Comparison of ENCODE assay signal across 1 cellular context in the genomic region with DNA sequence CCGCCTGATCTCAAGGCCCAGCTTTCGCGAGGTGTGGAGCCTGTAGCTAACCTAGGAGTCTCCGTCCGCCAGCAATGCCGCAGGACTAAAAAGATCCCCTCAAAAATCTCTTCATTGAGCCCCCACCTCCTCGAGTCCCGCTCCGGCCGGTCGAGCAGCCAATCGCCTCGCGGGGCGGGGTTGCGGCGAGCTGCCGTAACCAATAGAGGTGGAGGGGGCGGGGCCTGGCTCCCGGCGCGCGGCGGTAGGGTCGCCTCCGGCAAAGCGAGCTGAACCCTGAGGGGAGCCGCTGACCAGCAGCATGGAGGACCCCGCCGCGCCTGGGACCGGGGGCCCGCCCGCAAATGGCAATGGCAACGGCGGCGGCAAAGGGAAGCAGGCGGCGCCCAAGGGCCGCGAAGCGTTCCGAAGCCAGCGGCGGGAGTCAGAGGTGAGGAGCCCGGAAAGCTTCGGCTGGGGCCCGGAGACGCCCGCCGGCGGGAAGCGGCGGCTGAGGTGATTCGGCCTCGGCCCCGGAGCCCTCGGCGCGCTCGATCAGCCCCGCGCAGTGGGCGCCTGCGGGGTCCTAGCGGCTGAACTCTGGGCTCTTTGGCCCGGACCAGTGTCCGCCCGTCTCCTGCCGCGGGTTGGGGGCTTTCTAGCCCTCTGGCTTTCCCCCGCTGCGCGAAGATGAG.
A peak's percentile ranks its signal among the peaks of the same experiment; 100 is the strongest.
TF ChIP-seq lines count a peak whose summit lies in the region.

TSS of gene STRIP2 (plus strand) at position 261 of the 674 bp plus-strand sequence. CDS start at position 302, 41 bp downstream.

TF ChIP-seq in K562, 482 proteins besides CTCF, POLR2A, EP300 and RAD21 (continued from another document and continues in another):
- TF ChIP-seq, protein P1, sequence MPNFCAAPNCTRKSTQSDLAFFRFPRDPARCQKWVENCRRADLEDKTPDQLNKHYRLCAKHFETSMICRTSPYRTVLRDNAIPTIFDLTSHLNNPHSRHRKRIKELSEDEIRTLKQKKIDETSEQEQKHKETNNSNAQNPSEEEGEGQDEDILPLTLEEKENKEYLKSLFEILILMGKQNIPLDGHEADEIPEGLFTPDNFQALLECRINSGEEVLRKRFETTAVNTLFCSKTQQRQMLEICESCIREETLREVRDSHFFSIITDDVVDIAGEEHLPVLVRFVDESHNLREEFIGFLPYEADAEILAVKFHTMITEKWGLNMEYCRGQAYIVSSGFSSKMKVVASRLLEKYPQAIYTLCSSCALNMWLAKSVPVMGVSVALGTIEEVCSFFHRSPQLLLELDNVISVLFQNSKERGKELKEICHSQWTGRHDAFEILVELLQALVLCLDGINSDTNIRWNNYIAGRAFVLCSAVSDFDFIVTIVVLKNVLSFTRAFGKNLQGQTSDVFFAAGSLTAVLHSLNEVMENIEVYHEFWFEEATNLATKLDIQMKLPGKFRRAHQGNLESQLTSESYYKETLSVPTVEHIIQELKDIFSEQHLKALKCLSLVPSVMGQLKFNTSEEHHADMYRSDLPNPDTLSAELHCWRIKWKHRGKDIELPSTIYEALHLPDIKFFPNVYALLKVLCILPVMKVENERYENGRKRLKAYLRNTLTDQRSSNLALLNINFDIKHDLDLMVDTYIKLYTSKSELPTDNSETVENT (CRISPR knock-in tag; IDR thresholded peaks at IDR 0.05) = peak; percentile 91; the same call in 1 of the 2 replicates
- no peak for TF ChIP-seq ZBED1 (IDR thresholded peaks at IDR 0.05)
- TF ChIP-seq ARID2 (IDR thresholded peaks at IDR 0.05) = no peak
- TF ChIP-seq, protein P2, sequence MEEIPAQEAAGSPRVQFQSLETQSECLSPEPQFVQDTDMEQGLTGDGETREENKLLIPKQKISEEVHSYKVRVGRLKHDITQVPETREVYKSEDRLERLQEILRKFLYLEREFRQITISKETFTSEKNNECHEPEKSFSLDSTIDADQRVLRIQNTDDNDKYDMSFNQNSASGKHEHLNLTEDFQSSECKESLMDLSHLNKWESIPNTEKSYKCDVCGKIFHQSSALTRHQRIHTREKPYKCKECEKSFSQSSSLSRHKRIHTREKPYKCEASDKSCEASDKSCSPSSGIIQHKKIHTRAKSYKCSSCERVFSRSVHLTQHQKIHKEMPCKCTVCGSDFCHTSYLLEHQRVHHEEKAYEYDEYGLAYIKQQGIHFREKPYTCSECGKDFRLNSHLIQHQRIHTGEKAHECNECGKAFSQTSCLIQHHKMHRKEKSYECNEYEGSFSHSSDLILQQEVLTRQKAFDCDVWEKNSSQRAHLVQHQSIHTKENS (CRISPR knock-in tag; IDR thresholded peaks at IDR 0.05) = no peak
- TF ChIP-seq GABPB1 (CRISPR knock-in tag; IDR thresholded peaks at IDR 0.05) = peak; percentile 70
- TF ChIP-seq PHF21A (IDR thresholded peaks at IDR 0.05; ENCODE audit: borderline replicate concordance, low read depth) = peak; percentile 95
- no peak for TF ChIP-seq CBFA2T2 (conservative IDR thresholded peaks at IDR 0.05)
- TF ChIP-seq JUND (IDR thresholded peaks at IDR 0.05; ENCODE audit: borderline replicate concordance, low read depth, low read length) = no peak
- TF ChIP-seq JUND (tag; IDR thresholded peaks at IDR 0.05; ENCODE audit: borderline replicate concordance, low read depth, low read length) = no peak
- TF ChIP-seq EHMT2 (IDR thresholded peaks at IDR 0.05) = no peak
- TF ChIP-seq ZNF79 (CRISPR knock-in tag; IDR thresholded peaks at IDR 0.05; ENCODE audit: low read depth) = no peak
- TF ChIP-seq, protein P3, sequence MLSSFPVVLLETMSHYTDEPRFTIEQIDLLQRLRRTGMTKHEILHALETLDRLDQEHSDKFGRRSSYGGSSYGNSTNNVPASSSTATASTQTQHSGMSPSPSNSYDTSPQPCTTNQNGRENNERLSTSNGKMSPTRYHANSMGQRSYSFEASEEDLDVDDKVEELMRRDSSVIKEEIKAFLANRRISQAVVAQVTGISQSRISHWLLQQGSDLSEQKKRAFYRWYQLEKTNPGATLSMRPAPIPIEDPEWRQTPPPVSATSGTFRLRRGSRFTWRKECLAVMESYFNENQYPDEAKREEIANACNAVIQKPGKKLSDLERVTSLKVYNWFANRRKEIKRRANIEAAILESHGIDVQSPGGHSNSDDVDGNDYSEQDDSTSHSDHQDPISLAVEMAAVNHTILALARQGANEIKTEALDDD (IDR thresholded peaks at IDR 0.05) = peak; percentile 12; the same call in 1 of the 2 replicates
- TF ChIP-seq SMAD3 (CRISPR knock-in tag; conservative IDR thresholded peaks at IDR 0.05) = 0 out of 2 replicates have a peak, but pooled peaks have one; percentile 54
- no peak for TF ChIP-seq MEIS2 (IDR thresholded peaks at IDR 0.05; ENCODE audit: partially characterized antibody)
- no peak for TF ChIP-seq RBM15 (IDR thresholded peaks at IDR 0.05; ENCODE audit: insufficient read depth, low read length)
- peak; percentile 67; the same call in 1 of the 2 replicates for TF ChIP-seq ZBTB1 (CRISPR knock-in tag; IDR thresholded peaks at IDR 0.05; ENCODE audit: borderline replicate concordance, low read depth)
- TF ChIP-seq, protein P4, sequence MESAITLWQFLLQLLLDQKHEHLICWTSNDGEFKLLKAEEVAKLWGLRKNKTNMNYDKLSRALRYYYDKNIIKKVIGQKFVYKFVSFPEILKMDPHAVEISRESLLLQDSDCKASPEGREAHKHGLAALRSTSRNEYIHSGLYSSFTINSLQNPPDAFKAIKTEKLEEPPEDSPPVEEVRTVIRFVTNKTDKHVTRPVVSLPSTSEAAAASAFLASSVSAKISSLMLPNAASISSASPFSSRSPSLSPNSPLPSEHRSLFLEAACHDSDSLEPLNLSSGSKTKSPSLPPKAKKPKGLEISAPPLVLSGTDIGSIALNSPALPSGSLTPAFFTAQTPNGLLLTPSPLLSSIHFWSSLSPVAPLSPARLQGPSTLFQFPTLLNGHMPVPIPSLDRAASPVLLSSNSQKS (CRISPR knock-in tag; IDR thresholded peaks at IDR 0.05) = no peak
- TF ChIP-seq RBBP5 (IDR thresholded peaks at IDR 0.05; ENCODE audit: borderline replicate concordance, insufficient read depth, low read length, poor library complexity, severe bottlenecking) = peak; percentile 98
- no peak for TF ChIP-seq ZNF124 (CRISPR knock-in tag; IDR thresholded peaks at IDR 0.05)
- TF ChIP-seq ZNF408 (CRISPR knock-in tag; IDR thresholded peaks at IDR 0.05; ENCODE audit: low read depth) = no peak
- peak; percentile 56 for TF ChIP-seq FUS (optimal IDR thresholded peaks at IDR 0.05; ENCODE audit: low read depth, low read length)
- TF ChIP-seq ERF (CRISPR knock-in tag; IDR thresholded peaks at IDR 0.05) = 0 out of 2 replicates have a peak, but pooled peaks have one; percentile 59
- TF ChIP-seq STAT5A (IDR thresholded peaks at IDR 0.05; ENCODE audit: borderline replicate concordance, low read length) = no peak; the same call in 1 of the 2 replicates
- TF ChIP-seq KDM2B (CRISPR knock-in tag; IDR thresholded peaks at IDR 0.05) = peak; percentile 46
- TF ChIP-seq, protein P5, sequence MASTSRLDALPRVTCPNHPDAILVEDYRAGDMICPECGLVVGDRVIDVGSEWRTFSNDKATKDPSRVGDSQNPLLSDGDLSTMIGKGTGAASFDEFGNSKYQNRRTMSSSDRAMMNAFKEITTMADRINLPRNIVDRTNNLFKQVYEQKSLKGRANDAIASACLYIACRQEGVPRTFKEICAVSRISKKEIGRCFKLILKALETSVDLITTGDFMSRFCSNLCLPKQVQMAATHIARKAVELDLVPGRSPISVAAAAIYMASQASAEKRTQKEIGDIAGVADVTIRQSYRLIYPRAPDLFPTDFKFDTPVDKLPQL (IDR thresholded peaks at IDR 0.05; ENCODE audit: extremely low read depth, insufficient read length) = peak; percentile 69
- no peak for TF ChIP-seq ZNF146 (CRISPR knock-in tag; IDR thresholded peaks at IDR 0.05; ENCODE audit: unreplicated experiment)
- TF ChIP-seq NUFIP1 (IDR thresholded peaks at IDR 0.05; ENCODE audit: partially characterized antibody) = no peak
- peak; percentile 38 for TF ChIP-seq RBM22 (IDR thresholded peaks at IDR 0.05; ENCODE audit: low read depth, low read length, poor library complexity, severe bottlenecking)
- TF ChIP-seq ATF4 (CRISPR knock-in tag; IDR thresholded peaks at IDR 0.05) = no peak
- TF ChIP-seq CEBPG (CRISPR knock-in tag; IDR thresholded peaks at IDR 0.05) = no peak
- no peak for TF ChIP-seq CEBPG (tag; conservative IDR thresholded peaks at IDR 0.05 in 1 of 2, IDR thresholded peaks at IDR 0.05 in 1 of 2)
- 0 out of 2 replicates have a peak, but pooled peaks have one; percentile 89 for TF ChIP-seq CHCHD3 (CRISPR knock-in tag; IDR thresholded peaks at IDR 0.05)
- TF ChIP-seq RFX1 (IDR thresholded peaks at IDR 0.05) = no peak; the same call in 1 of the 2 replicates
- TF ChIP-seq CSDE1 (IDR thresholded peaks at IDR 0.05) = no peak
- TF ChIP-seq CHD4 (IDR thresholded peaks at IDR 0.05; ENCODE audit: insufficient read depth, insufficient replicate concordance, low read depth, low read length, poor library complexity, severe bottlenecking) = no peak
- TF ChIP-seq ZNF512 (tag; IDR thresholded peaks at IDR 0.05) = no peak
- TF ChIP-seq IFI16 (CRISPR knock-in tag; IDR thresholded peaks at IDR 0.05) = no peak
- TF ChIP-seq ATF1 (CRISPR knock-in tag; IDR thresholded peaks at IDR 0.05) = no peak
- TF ChIP-seq ATF1 (tag; IDR thresholded peaks at IDR 0.05) = peak; percentile 61
- peak; percentile 85 for TF ChIP-seq CCNT2 (IDR thresholded peaks at IDR 0.05; ENCODE audit: borderline replicate concordance, extremely low read depth, insufficient read length, low read depth, low read length)
- no peak for TF ChIP-seq MTA2 (IDR thresholded peaks at IDR 0.05; ENCODE audit: low read depth)
- TF ChIP-seq POLR2AphosphoS2 (IDR thresholded peaks at IDR 0.05; ENCODE audit: low read length) = peak; percentile 68; the same call in 1 of the 2 replicates
- TF ChIP-seq VEZF1 (CRISPR knock-in tag; IDR thresholded peaks at IDR 0.05) = peak; percentile 87
- TF ChIP-seq, protein P6, sequence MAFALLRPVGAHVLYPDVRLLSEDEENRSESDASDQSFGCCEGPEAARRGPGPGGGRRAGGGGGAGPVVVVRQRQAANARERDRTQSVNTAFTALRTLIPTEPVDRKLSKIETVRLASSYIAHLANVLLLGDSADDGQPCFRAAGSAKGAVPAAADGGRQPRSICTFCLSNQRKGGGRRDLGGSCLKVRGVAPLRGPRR (CRISPR knock-in tag; IDR thresholded peaks at IDR 0.05) = no peak
- no peak for TF ChIP-seq ZHX1 (conservative IDR thresholded peaks at IDR 0.05; ENCODE audit: low read length)
- no peak for TF ChIP-seq NR4A1 (CRISPR knock-in tag; IDR thresholded peaks at IDR 0.05)
- TF ChIP-seq NR4A1 (tag; IDR thresholded peaks at IDR 0.05) = peak; percentile 51; the same call in 1 of the 2 replicates
- no peak for TF ChIP-seq KHSRP (IDR thresholded peaks at IDR 0.05)
- no peak for TF ChIP-seq SAFB2 (IDR thresholded peaks at IDR 0.05; ENCODE audit: borderline replicate concordance, low read depth, low read length, severe bottlenecking)
- TF ChIP-seq FOXK1 (CRISPR knock-in tag; IDR thresholded peaks at IDR 0.05; ENCODE audit: borderline replicate concordance) = no peak
